Comparison of ENCODE assay signal across 9 cellular contexts in genomic region chr17:75048396-75048933, GRCh38. TPM values are rescaled to one million over a fixed set of nuclear protein-coding genes. Genes with fewer than 3 reads are reported as not detected.
A peak's percentile ranks its signal among the peaks of the same experiment; 100 is the strongest.
DNase-seq lines count a peak whose midpoint lies in the region; ATAC-seq, FAIRE-seq and TF ChIP-seq lines count a peak whose summit lies in the region.
"Had no signal": no experiment of that assay in that cellular context is flagged by ENCODE, and none has a peak within 500 bp of the region (broad histone marks: within the 10 kb centered on the region; RNA-seq: fewer than 3 reads in every experiment).

No MANE protein-coding gene starts in this region.

- no peak overlapping the region for H3K9ac ChIP-seq in KMS-11

- ATAC-seq in GM21786 (IDR thresholded peaks at IDR 0.05; ENCODE audit: unreplicated experiment): no peak

- no peak overlapping the region for H3K27ac ChIP-seq in KMS-11

- no peak for TF ChIP-seq CTCF in KMS-11 (conservative IDR thresholded peaks at IDR 0.05; ENCODE audit: low read depth, low read length)
- no peak for TF ChIP-seq CTCF in bronchial epithelial cell (IDR thresholded peaks at IDR 0.05; ENCODE audit: insufficient read depth, low read length, severe bottlenecking)

- H4K20me1 ChIP-seq in KMS-11 (ENCODE audit: insufficient read depth): no peaks in the 10 kb centered on the region

- peak overlapping the region; percentile 59 for H3K4me2 ChIP-seq in KMS-11

- H3K79me2 ChIP-seq in KMS-11 (ENCODE audit: insufficient read depth, low read depth): peaks cover 32% of the 10 kb centered on the region; the same call in 1 of the 2 replicates

- H3K4me3 ChIP-seq in KMS-11 (IDR thresholded peaks at IDR 0.05; ENCODE audit: insufficient read depth, low read depth, low read length): no peak overlapping the region
- peak overlapping the region; percentile 99 for H3K4me3 ChIP-seq in bronchial epithelial cell (ENCODE audit: low read depth, low read length)

- H3K27me3 ChIP-seq in KMS-11 (ENCODE audit: insufficient read depth, low read depth): no peaks in the 10 kb centered on the region
- no peaks in the 10 kb centered on the region for H3K27me3 ChIP-seq in bronchial epithelial cell (ENCODE audit: control insufficient read depth, insufficient read depth, low read length)

- H2AFZ ChIP-seq in KMS-11 (ENCODE audit: low read depth): no peak overlapping the region

- H3K4me1 ChIP-seq in KMS-11 (ENCODE audit: low read depth, poor library complexity, severe bottlenecking): peaks cover 30% of the 10 kb centered on the region

- no peak for FAIRE-seq in bronchial epithelial cell (lab: Jason Lieb, UNC)
- FAIRE-seq: endometrium had no signal

- DNase-seq in AG08396 (ENCODE audit: low spot score) (peak; percentile 31), bronchial epithelial cell (ENCODE audit: low read depth) (no peak), midbrain (lab: John Stamatoyannopoulos, UW) (peak; percentile 20), COLO668 (lab: John Stamatoyannopoulos, UW; ENCODE audit: unreplicated experiment) (no peak), KG1 (lab: John Stamatoyannopoulos, UW) (no peak), activated gamma-delta T cell (lab: John Stamatoyannopoulos, UW) (no peak)

- H3K36me3 ChIP-seq in KMS-11 (ENCODE audit: insufficient read depth) (peaks cover 6% of the 10 kb centered on the region; the same call in 1 of the 2 replicates), bronchial epithelial cell (ENCODE audit: control insufficient read depth, insufficient read depth, low read length) (peaks cover 2% of the 10 kb centered on the region)

RNA-seq across cellular contexts. Expression of gene KCTD2, which starts 1.4 kb away (rescaled TPM):
- total RNA-seq in bronchial epithelial cell: 5.0 and 7.8 TPM in 2 replicates

RNA-seq across cellular contexts. Expression of gene ATP5PD, which starts 1.7 kb away (rescaled TPM):
- 239 and 277 TPM in 2 replicates for total RNA-seq in bronchial epithelial cell

RNA-seq across cellular contexts. Expression of gene MRPL58, which starts 36.0 kb away (rescaled TPM):
- 23.8 and 41.6 TPM in 2 replicates for total RNA-seq in bronchial epithelial cell

RNA-seq across cellular contexts. Expression of gene SLC16A5, which starts 39.3 kb away (rescaled TPM):
- total RNA-seq in bronchial epithelial cell: 15.0 and 18.1 TPM in 2 replicates

Comparison
In these comparisons a context has a peak if more than half of its experiments do, and no peak if none do; other contexts are left out.
1. DNase-seq: peak in AG08396 (single experiment) and midbrain (single experiment); none in bronchial epithelial cell (single experiment), COLO668 (single experiment), KG1 (single experiment) and activated gamma-delta T cell (single experiment).